In the genomic region with DNA sequence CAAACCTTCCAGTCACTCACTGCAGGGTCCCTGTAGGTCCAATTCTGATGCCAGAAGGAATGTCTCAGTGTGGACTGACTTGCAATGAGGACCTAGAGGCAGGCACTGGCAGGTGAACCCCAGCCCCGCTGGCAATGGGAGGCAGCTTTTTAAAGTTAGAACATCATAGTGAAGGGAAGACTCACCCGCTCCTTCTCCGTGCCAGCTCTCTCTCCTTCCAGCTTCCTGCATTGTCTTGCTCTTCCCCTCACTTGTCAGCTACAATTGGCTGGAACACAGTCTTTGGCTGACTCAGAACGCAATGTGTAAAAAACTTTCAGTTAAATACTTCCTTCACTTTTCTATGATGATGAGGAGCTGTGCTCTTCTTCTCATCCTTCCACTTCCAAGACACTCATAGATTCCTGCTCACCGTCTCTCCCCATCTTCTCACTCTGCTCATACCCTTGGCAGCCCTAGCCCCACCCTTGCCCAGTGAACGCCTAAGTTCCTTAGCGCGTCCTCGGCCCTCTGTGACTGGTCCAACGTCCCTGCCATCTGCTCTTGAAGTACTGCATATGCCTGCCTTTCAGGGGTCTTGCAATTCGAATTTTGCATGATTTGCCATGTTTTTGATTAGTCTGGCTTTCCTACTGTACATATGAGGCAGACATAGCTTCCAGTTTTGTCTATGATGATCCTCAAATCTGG, we compare ENCODE assay signal across 1 cellular context.
TF ChIP-seq lines count a peak whose summit lies in the region.

No MANE protein-coding gene starts in this region.

TF ChIP-seq in IMR-90, 13 proteins besides CTCF, POLR2A, EP300 and RAD21:
- no peak for TF ChIP-seq SMC3 (IDR thresholded peaks at IDR 0.05; ENCODE audit: low read depth, low read length)
- TF ChIP-seq MAZ (IDR thresholded peaks at IDR 0.05; ENCODE audit: borderline replicate concordance, low read depth, low read length): no peak
- TF ChIP-seq MAFK (IDR thresholded peaks at IDR 0.05; ENCODE audit: low read depth, low read length): no peak
- TF ChIP-seq CEBPB (IDR thresholded peaks at IDR 0.05; ENCODE audit: low read depth, low read length): no peak
